Comparison of ENCODE assay signal across 1 cellular context in genomic region chr1:91891486-91891885, GRCh38.
TF ChIP-seq lines count a peak whose summit lies in the region.

No MANE protein-coding gene starts in this region.

TF ChIP-seq in endothelial cell of umbilical vein, 7 proteins besides CTCF, POLR2A, EP300 and RAD21:
- TF ChIP-seq POLR2AphosphoS5 (IDR thresholded peaks at IDR 0.05; ENCODE audit: insufficient read depth, low read depth, low read length): no peak
- TF ChIP-seq FOS (IDR thresholded peaks at IDR 0.05; ENCODE audit: borderline replicate concordance, insufficient read depth, low read length): no peak
- no peak for TF ChIP-seq MYC (IDR thresholded peaks at IDR 0.05; ENCODE audit: low read depth, low read length)
- TF ChIP-seq MAX (IDR thresholded peaks at IDR 0.05; ENCODE audit: insufficient read depth, insufficient read length): no peak
- TF ChIP-seq GATA2 (IDR thresholded peaks at IDR 0.05; ENCODE audit: insufficient read depth, insufficient read length, low read depth, low read length): no peak
- TF ChIP-seq JUN (IDR thresholded peaks at IDR 0.05; ENCODE audit: borderline replicate concordance, insufficient read depth, insufficient read length, low read depth): no peak
- TF ChIP-seq EZH2 (IDR thresholded peaks at IDR 0.05; ENCODE audit: borderline replicate concordance, low read depth, low read length, severe bottlenecking): no peak
